Comparison of ENCODE assay signal across 8 cellular contexts in the genomic region with DNA sequence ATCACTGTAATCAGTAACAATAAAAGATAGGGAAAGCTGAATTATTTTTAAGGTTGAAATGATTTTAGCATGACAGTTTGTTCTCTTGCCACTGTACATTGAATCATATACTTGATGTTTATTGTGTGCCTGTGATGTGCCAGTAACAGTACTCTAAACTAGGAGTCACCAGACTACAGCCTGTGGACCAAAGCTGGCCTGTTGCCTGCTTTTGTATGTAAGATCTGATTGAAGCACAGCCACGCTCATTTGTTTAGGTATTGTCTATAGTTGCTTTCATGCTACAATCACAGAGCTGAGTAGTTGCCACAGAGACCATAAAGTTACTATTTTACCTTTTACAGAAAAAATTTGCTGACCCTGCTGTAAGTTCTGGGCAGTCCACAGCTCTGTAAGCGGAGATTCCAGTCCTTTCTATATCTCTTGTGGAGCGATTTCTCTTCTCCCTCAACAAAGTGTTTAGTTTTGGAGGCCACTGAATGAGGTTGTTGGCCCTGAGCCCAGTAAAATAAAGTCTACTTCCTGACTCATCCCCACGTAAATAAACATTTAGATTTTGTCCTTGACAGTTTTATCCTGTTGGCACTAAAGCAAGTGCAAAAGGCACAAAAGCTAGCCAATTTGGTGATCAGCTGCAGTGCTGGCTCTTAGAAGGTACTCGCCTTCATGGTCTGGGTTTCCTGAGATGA.
A peak's percentile ranks its signal among the peaks of the same experiment; 100 is the strongest.
DNase-seq lines count a peak whose midpoint lies in the region; ATAC-seq, FAIRE-seq and TF ChIP-seq lines count a peak whose summit lies in the region.
"Not testable (repeated sequence)": the region's sequence is repeated elsewhere in the genome, so short reads cannot be mapped to it uniquely, and the experiment has no call there.

No MANE protein-coding gene starts in this region.

- peak overlapping the region; percentile 77; the same call in 1 of the 2 replicates for H3K4ac ChIP-seq in IMR-90 (ENCODE audit: low read depth, low read length)

- in situ Hi-C loops in IMR-90 (cut with MboI; ENCODE audit: low sequenced_read_pairs): not testable (repeated sequence)

- ATAC-seq in IMR-90 (ENCODE audit: low read depth) (peak; percentile 60), PC-3 (peak; percentile 57), foreskin keratinocyte (peak; percentile 49), pancreas (peak; percentile 68 to 83 (median 80))

- H3K23ac ChIP-seq in IMR-90 (ENCODE audit: low read depth, low read length): not testable (repeated sequence)

- H3K9ac ChIP-seq in IMR-90 (ENCODE audit: low read depth, low read length); PC-3 (ENCODE audit: low read length); adipocyte (ENCODE audit: low read length); liver (ENCODE audit: low read depth in 1 of 2, low read length in 2 of 2): not testable (repeated sequence)

- not testable (repeated sequence) for TF ChIP-seq RAD21 in IMR-90 (IDR thresholded peaks at IDR 0.05; ENCODE audit: low read length); liver (IDR thresholded peaks at IDR 0.05)

- not testable (repeated sequence) for H3K27me3 ChIP-seq in IMR-90 (ENCODE audit: control insufficient read depth, insufficient read depth, low read length); PC-3 (ENCODE audit: low read length); adipocyte (replicated peaks; ENCODE audit: control insufficient read depth, insufficient read depth, low read length); foreskin keratinocyte; liver (ENCODE audit: control insufficient read depth in 4 of 4, insufficient read depth in 4 of 4, low read length in 3 of 4); pancreas

- H2AFZ ChIP-seq in IMR-90 (replicated peaks; ENCODE audit: low read length, poor library complexity); PC-3 (ENCODE audit: low read length): not testable (repeated sequence)

- no CpG with 5 or more reads among the region's 5 CpGs for WGBS in IMR-90 (ENCODE audit: extremely low coverage in 2 of 2, insufficient read length in 1 of 2), 2 experiments
- WGBS in liver: 67% methylated on average over 1 of the region's 5 CpGs
- WGBS in pancreas, 2 donors: 14 to 50% methylated on average over 1 of the region's 5 CpGs

- H3K36me3 ChIP-seq in IMR-90 (ENCODE audit: control insufficient read depth, insufficient read depth, low read length); PC-3 (ENCODE audit: low read depth, low read length); adipocyte (ENCODE audit: control insufficient read depth, insufficient read depth, low read length, severe bottlenecking); liver (ENCODE audit: control insufficient read depth in 4 of 4, insufficient read depth in 3 of 4, low read depth in 1 of 4, low read length in 3 of 4); pancreas: not testable (repeated sequence)

- intact Hi-C loops in IMR-90 (cut with micrococcal nuclease); PC-3 (cut with micrococcal nuclease); pancreas (cut with DNase I): not testable (repeated sequence)

- POLR2A ChIA-PET in IMR-90 (lab: Charles Lee; ENCODE audit: unreplicated experiment); PC-3 (lab: Charles Lee; ENCODE audit: unreplicated experiment): not testable (repeated sequence)

- H3F3A ChIP-seq in PC-3 (ENCODE audit: low read length, unreplicated experiment): not testable (repeated sequence)

- not testable (repeated sequence) for H3K56ac ChIP-seq in IMR-90 (ENCODE audit: extremely low read depth, insufficient read depth, low read length)

- FAIRE-seq in pancreas (lab: Jason Lieb, UNC): not testable (repeated sequence)

- H2BK5ac ChIP-seq in IMR-90 (ENCODE audit: low read depth, low read length, poor library complexity, severe bottlenecking): not testable (repeated sequence)

- H2BK15ac ChIP-seq in IMR-90 (ENCODE audit: low read depth, low read length): not testable (repeated sequence)

- not testable (repeated sequence) for H4K91ac ChIP-seq in IMR-90 (ENCODE audit: insufficient read depth, low read depth, low read length)

- not testable (repeated sequence) for TF ChIP-seq POLR2A in IMR-90 (IDR thresholded peaks at IDR 0.05; ENCODE audit: low read depth, low read length)

- not testable (repeated sequence) for H3K18ac ChIP-seq in IMR-90 (ENCODE audit: low read depth, low read length)

- DNase-seq in IMR-90: peak; percentile 25
- peak; percentile 23 for DNase-seq in PC-3
- peak; percentile 5 for DNase-seq in adipocyte (ENCODE audit: low read depth)
- peak; percentile 13 for DNase-seq in choroid plexus epithelial cell (ENCODE audit: low read depth)
- DNase-seq in foreskin keratinocyte, pancreas: not testable (repeated sequence)

- H3K79me1 ChIP-seq in IMR-90 (ENCODE audit: low read depth in 1 of 2, low read length in 2 of 2): not testable (repeated sequence)

- not testable (repeated sequence) for H3K9me1 ChIP-seq in IMR-90 (ENCODE audit: insufficient read depth, low read length)

- H4K8ac ChIP-seq in IMR-90 (ENCODE audit: low read depth in 2 of 2, low read length in 2 of 2): not testable (repeated sequence)

- not testable (repeated sequence) for H2AK5ac ChIP-seq in IMR-90 (ENCODE audit: low read depth, low read length)

- H2BK120ac ChIP-seq in IMR-90 (ENCODE audit: low read depth, low read length): not testable (repeated sequence)

- H3K9me2 ChIP-seq in PC-3 (replicated peaks; ENCODE audit: low read length): not testable (repeated sequence)

- H3K4me1 ChIP-seq in IMR-90 (ENCODE audit: control insufficient read depth, insufficient read depth, low read length); PC-3 (ENCODE audit: insufficient read depth, low read length); adipocyte (ENCODE audit: control insufficient read depth, insufficient read depth, low read length); foreskin keratinocyte; liver (ENCODE audit: control insufficient read depth in 4 of 4, insufficient read depth in 4 of 4, low read length in 3 of 4); pancreas: not testable (repeated sequence)

- CTCF ChIA-PET in IMR-90 (lab: Yijun Ruan, JAX); PC-3 (lab: Charles Lee): not testable (repeated sequence)

- H3K4me3 ChIP-seq in IMR-90 (ENCODE audit: insufficient read depth, low read depth, low read length); PC-3 (ENCODE audit: low read length); adipocyte (ENCODE audit: low read length); choroid plexus epithelial cell (ENCODE audit: low read depth, low read length); liver (ENCODE audit: low read depth in 1 of 3, low read length in 3 of 3); pancreas: not testable (repeated sequence)

- peak overlapping the region; percentile 17; the same call in 1 of the 2 replicates for H3K4me2 ChIP-seq in IMR-90 (ENCODE audit: low read depth, low read length)
- H3K4me2 ChIP-seq in PC-3 (ENCODE audit: low read length): 0 out of 2 replicates have a peak overlapping the region, but pooled peaks have one; percentile 17

- not testable (repeated sequence) for H2BK20ac ChIP-seq in IMR-90 (ENCODE audit: low read depth, low read length)

- H4K20me1 ChIP-seq in IMR-90 (ENCODE audit: insufficient read depth, low read length); PC-3 (ENCODE audit: low read length): not testable (repeated sequence)

- H3K79me2 ChIP-seq in PC-3 (ENCODE audit: low read length): not testable (repeated sequence)

- not testable (repeated sequence) for BruUV-seq in IMR-90 (replicated peaks; lab: Mats Ljungman, UMichigan); PC-3 (replicated peaks; lab: Mats Ljungman, UMichigan)

- dilution Hi-C loops in IMR-90 (cut with HindIII; ENCODE audit: low sequenced_read_pairs, unreplicated experiment): not testable (repeated sequence)

- not testable (repeated sequence) for TF ChIP-seq CTCF in C4-2B (conservative IDR thresholded peaks at IDR 0.05); IMR-90 (conservative IDR thresholded peaks at IDR 0.05; ENCODE audit: low read depth, low read length); PC-3 (conservative IDR thresholded peaks at IDR 0.05; ENCODE audit: low read depth, low read length); choroid plexus epithelial cell (conservative IDR thresholded peaks at IDR 0.05; ENCODE audit: low read depth, low read length); foreskin keratinocyte (conservative IDR thresholded peaks at IDR 0.05); liver (IDR thresholded peaks at IDR 0.05; ENCODE audit: low read depth, low read length, missing input control); pancreas (IDR thresholded peaks at IDR 0.05)

- not testable (repeated sequence) for H3K9me3 ChIP-seq in IMR-90 (ENCODE audit: control insufficient read depth, insufficient read depth, low read length); PC-3 (ENCODE audit: low read length); adipocyte (ENCODE audit: control insufficient read depth, low read length); liver (ENCODE audit: control insufficient read depth in 4 of 4, low read length in 3 of 4); pancreas

- H3K27ac ChIP-seq in C4-2B (peak overlapping the region; percentile 55; the same call in 1 of the 2 replicates), liver (ENCODE audit: low read depth in 1 of 2, low read length in 2 of 2) (peak overlapping the region; percentile 60 to 70)
- H3K27ac ChIP-seq in IMR-90 (ENCODE audit: insufficient read depth, low read length); PC-3 (ENCODE audit: low read length); foreskin keratinocyte; pancreas: not testable (repeated sequence)

- H2AK9ac ChIP-seq in IMR-90 (replicated peaks; ENCODE audit: low read depth, low read length, poor library complexity): not testable (repeated sequence)

- not testable (repeated sequence) for H3K14ac ChIP-seq in IMR-90 (replicated peaks; ENCODE audit: low read depth, low read length)

- not testable (repeated sequence) for H4K5ac ChIP-seq in IMR-90 (ENCODE audit: low read depth, low read length)
